Comparison of ENCODE assay signal across 34 cellular contexts in the genomic region with DNA sequence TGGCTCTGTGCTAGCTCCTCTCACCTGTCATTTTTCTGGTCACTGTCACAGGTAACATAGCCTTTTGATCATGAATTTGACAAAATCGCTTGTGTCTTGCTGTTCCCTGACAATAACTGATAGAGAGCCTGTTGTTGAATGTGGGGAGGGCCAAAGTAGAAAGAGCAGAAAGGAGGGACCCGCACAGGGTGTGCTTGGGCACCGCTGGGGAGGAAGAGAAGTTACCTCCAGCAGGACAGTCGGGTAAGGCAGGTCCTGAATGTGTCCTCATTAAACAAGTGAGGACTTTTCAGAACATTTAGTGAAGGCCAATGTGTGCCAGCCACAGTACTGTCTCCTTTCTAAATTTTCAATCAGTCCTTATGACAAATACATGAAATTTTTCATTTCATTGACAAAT. TPM values are rescaled to one million over a fixed set of nuclear protein-coding genes. Genes with fewer than 3 reads are reported as not detected.
"Had no signal": no experiment of that assay in that cellular context is flagged by ENCODE, and none has a peak within 500 bp of the region (broad histone marks: within the 10 kb centered on the region; RNA-seq: fewer than 3 reads in every experiment).

A gene with protein sequence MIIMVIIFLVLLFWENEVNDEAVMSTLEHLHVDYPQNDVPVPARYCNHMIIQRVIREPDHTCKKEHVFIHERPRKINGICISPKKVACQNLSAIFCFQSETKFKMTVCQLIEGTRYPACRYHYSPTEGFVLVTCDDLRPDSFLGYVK (minus strand): TSS at position 142 of the 400 bp plus-strand sequence. CDS start 653 bp downstream, outside the sequence.

- H3K27me3 ChIP-seq: vagina had no signal

- ATAC-seq: foreskin keratinocyte; heart right ventricle; naive thymus-derived CD4-positive, alpha-beta T cell; pancreas; stimulated activated memory B cell treated with anti-CD40 and anti-IgM and Interleukin-4, amounts not matched to agents 10 μg/mL and 1 μg/mL and 100 μg/mL, for 72 hours; stimulated activated naive CD8-positive, alpha-beta T cell treated with anti-CD3 and anti-CD28 coated beads, Interleukin-15, amount 100 ng/mL, for 72 hours had no signal

- H3K27ac Mint-ChIP-seq: activated CD4-positive, alpha-beta memory T cell treated with anti-CD3 and anti-CD28 coated beads, Interleukin-2, amount 10 ng/mL, durations not matched to agents 7 days and 5 days; activated CD4-positive, alpha-beta T cell treated with anti-CD3 and anti-CD28 coated beads, Interleukin-2, amount 10 ng/mL, durations not matched to agents 24 days and 14 days; activated naive CD4-positive, alpha-beta T cell treated with anti-CD3 and anti-CD28 coated beads, Interleukin-2, amount 10 ng/mL, durations not matched to agents 7 days and 5 days; activated T-cell treated with anti-CD3 and anti-CD28 coated beads, Interleukin-2, amount 50 U/mL, for 24 hours; memory B cell; naive thymus-derived CD4-positive, alpha-beta T cell; stimulated activated memory B cell treated with anti-CD40 and anti-IgM and Interleukin-4, amounts not matched to agents 10 μg/mL and 1 μg/mL and 100 μg/mL, for 72 hours; stimulated activated naive CD8-positive, alpha-beta T cell treated with anti-CD3 and anti-CD28 coated beads, Interleukin-15, amount 100 ng/mL, for 72 hours; T-helper 2 cell treated with Interferon-gamma antibody and Interleukin-4, amounts not matched to agents 5 μg/mL and 100 μg/mL, for 36 hours; type B pancreatic cell had no signal

- H3K4me1 Mint-ChIP-seq: memory B cell; stimulated activated memory B cell treated with anti-CD40 and anti-IgM and Interleukin-4, amounts not matched to agents 10 μg/mL and 1 μg/mL and 100 μg/mL, for 72 hours; stimulated activated naive CD8-positive, alpha-beta T cell treated with anti-CD3 and anti-CD28 coated beads, Interleukin-15, amount 100 ng/mL, for 72 hours had no signal

- H3K36me3 Mint-ChIP-seq: activated naive CD4-positive, alpha-beta T cell treated with anti-CD3 and anti-CD28 coated beads, Interleukin-2, amount 10 ng/mL, durations not matched to agents 7 days and 5 days; stimulated activated memory B cell treated with anti-CD40 and anti-IgM and Interleukin-4, amounts not matched to agents 10 μg/mL and 1 μg/mL and 100 μg/mL, for 72 hours; type B pancreatic cell had no signal

- H3K4me3 Mint-ChIP-seq: activated CD4-positive, alpha-beta memory T cell treated with anti-CD3 and anti-CD28 coated beads, Interleukin-2, amount 10 ng/mL, durations not matched to agents 7 days and 5 days; activated CD4-positive, alpha-beta T cell treated with anti-CD3 and anti-CD28 coated beads, Interleukin-2, amount 10 ng/mL, durations not matched to agents 24 days and 14 days; activated naive CD4-positive, alpha-beta T cell treated with anti-CD3 and anti-CD28 coated beads, Interleukin-2, amount 10 ng/mL, durations not matched to agents 7 days and 5 days; activated T-cell treated with anti-CD3 and anti-CD28 coated beads, Interleukin-2, amount 50 U/mL, for 24 hours; memory B cell; naive thymus-derived CD4-positive, alpha-beta T cell; stimulated activated memory B cell treated with anti-CD40 and anti-IgM and Interleukin-4, amounts not matched to agents 10 μg/mL and 1 μg/mL and 100 μg/mL, for 72 hours; T-helper 2 cell treated with Interferon-gamma antibody and Interleukin-4, amounts not matched to agents 5 μg/mL and 100 μg/mL, for 36 hours; type B pancreatic cell had no signal

- FAIRE-seq: pancreas, small intestine, TTC549 had no signal

- DNase-seq: activated CD4-positive, alpha-beta memory T cell treated with anti-CD3 and anti-CD28 coated beads, Interleukin-2, amount 10 ng/mL, durations not matched to agents 7 days and 5 days; activated CD4-positive, alpha-beta T cell treated with anti-CD3 and anti-CD28 coated beads, Interleukin-2, amount 10 ng/mL, durations not matched to agents 24 days and 14 days; activated CD4-positive, CD25-positive, alpha-beta regulatory T cell treated with anti-CD3 and anti-CD28 coated beads, Interleukin-2, amount 50 U/mL, for 72 hours; activated CD8-positive, alpha-beta memory T cell treated with anti-CD3 and anti-CD28 coated beads, Interleukin-2, amount 50 U/mL, for 48 hours; activated gamma-delta T cell; activated naive CD4-positive, alpha-beta T cell treated with anti-CD3 and anti-CD28 coated beads, Interleukin-2, amount 10 ng/mL, durations not matched to agents 7 days and 5 days; activated T-cell treated with anti-CD3 and anti-CD28 coated beads, Interleukin-2, amount 50 U/mL, for 24 hours; amygdala; central memory CD4-positive, alpha-beta T cell; foreskin keratinocyte; heart right ventricle; midbrain; naive thymus-derived CD4-positive, alpha-beta T cell; pancreas; retina; sigmoid colon; small intestine; stimulated activated CD4-positive, alpha-beta T cell treated with anti-CD3 and anti-CD28 coated beads, Interleukin-4, amount 100 ng/mL, for 24 hours; stimulated activated naive CD8-positive, alpha-beta T cell treated with anti-CD3 and anti-CD28 coated beads, Interleukin-15, amount 100 ng/mL, for 72 hours; substantia nigra; WERI-Rb-1 had no signal

- H3K27ac ChIP-seq: esophagus muscularis mucosa, foreskin keratinocyte, heart right ventricle, pancreas, sigmoid colon, vagina, WERI-Rb-1 had no signal

- H3K4me1 ChIP-seq: esophagus muscularis mucosa, foreskin keratinocyte, heart right ventricle, pancreas, prostate gland, sigmoid colon, vagina had no signal

- H3K27me3 Mint-ChIP-seq: stimulated activated naive CD8-positive, alpha-beta T cell treated with anti-CD3 and anti-CD28 coated beads, Interleukin-15, amount 100 ng/mL, for 72 hours had no signal

- H3K36me3 ChIP-seq: esophagus muscularis mucosa, heart right ventricle, pancreas, prostate gland, sigmoid colon, vagina, WERI-Rb-1 had no signal

- H3K9me3 Mint-ChIP-seq: activated CD4-positive, alpha-beta memory T cell treated with anti-CD3 and anti-CD28 coated beads, Interleukin-2, amount 10 ng/mL, durations not matched to agents 7 days and 5 days; activated CD4-positive, alpha-beta T cell treated with anti-CD3 and anti-CD28 coated beads, Interleukin-2, amount 10 ng/mL, durations not matched to agents 24 days and 14 days; activated naive CD4-positive, alpha-beta T cell treated with anti-CD3 and anti-CD28 coated beads, Interleukin-2, amount 10 ng/mL, durations not matched to agents 7 days and 5 days; activated T-cell treated with anti-CD3 and anti-CD28 coated beads, Interleukin-2, amount 50 U/mL, for 24 hours; stimulated activated memory B cell treated with anti-CD40 and anti-IgM and Interleukin-4, amounts not matched to agents 10 μg/mL and 1 μg/mL and 100 μg/mL, for 72 hours; stimulated activated naive CD8-positive, alpha-beta T cell treated with anti-CD3 and anti-CD28 coated beads, Interleukin-15, amount 100 ng/mL, for 72 hours; T-helper 2 cell treated with Interferon-gamma antibody and Interleukin-4, amounts not matched to agents 5 μg/mL and 100 μg/mL, for 36 hours; type B pancreatic cell had no signal

- H3K4me3 ChIP-seq: esophagus muscularis mucosa, heart right ventricle, pancreas, prostate gland, sigmoid colon, vagina had no signal

- H3K9me3 ChIP-seq: esophagus muscularis mucosa, heart right ventricle, pancreas, prostate gland, sigmoid colon, vagina had no signal

RNA-seq across cellular contexts. Expression of the gene that starts here (rescaled TPM):
- total RNA-seq: activated CD4-positive, alpha-beta memory T cell treated with anti-CD3 and anti-CD28 coated beads, Interleukin-2, amount 10 ng/mL, durations not matched to agents 7 days and 5 days; activated CD4-positive, alpha-beta T cell treated with anti-CD3 and anti-CD28 coated beads, Interleukin-2, amount 10 ng/mL, durations not matched to agents 24 days and 14 days; esophagus muscularis mucosa; foreskin keratinocyte; glomerular endothelial cell; heart right ventricle; kidney epithelial cell; lower leg skin; naive thymus-derived CD4-positive, alpha-beta T cell; pancreas; prostate gland; sigmoid colon; vagina had no signal
- polyA plus RNA-seq: foreskin keratinocyte; heart right ventricle; naive thymus-derived CD4-positive, alpha-beta T cell; neural cell; pancreas; sigmoid colon; small intestine; thymus had no signal
